ENCODE assay signal across 18 cellular contexts in genomic region chr3:52493232-52494017, GRCh38. TPM values are rescaled to one million over a fixed set of nuclear protein-coding genes. Genes with fewer than 3 reads are reported as not detected.
"Had no signal": no experiment of that assay in that cellular context is flagged by ENCODE, and none has a peak within 500 bp of the region (broad histone marks: within the 10 kb centered on the region; RNA-seq: fewer than 3 reads in every experiment).

No MANE protein-coding gene starts in this region.

- H3K9me3 ChIP-seq: heart right ventricle, neutrophil, tibial artery had no signal

- H3K27me3 ChIP-seq: heart right ventricle, tibial artery had no signal

- ATAC-seq: activated CD8-positive, alpha-beta T cell treated with anti-CD3 and anti-CD28 coated beads, Interleukin-2, amount 10 ng/mL, durations not matched to agents 7 days and 5 days; activated T-cell treated with anti-CD3 and anti-CD28 coated beads, Interleukin-2, amount 50 U/mL, for 72 hours; effector memory CD8-positive, alpha-beta T cell; heart right ventricle; left colon; naive thymus-derived CD4-positive, alpha-beta T cell; stimulated activated naive B cell treated with anti-CD40 and anti-IgM and Interleukin-4, amounts not matched to agents 10 μg/mL and 1 μg/mL and 100 μg/mL, for 72 hours had no signal

- H3K27ac ChIP-seq: neutrophil, parathyroid adenoma, tibial artery had no signal

- DNase-seq: activated CD4-positive, alpha-beta T cell treated with anti-CD3 and anti-CD28 coated beads, Interleukin-2, amount 10 ng/mL, durations not matched to agents 24 days and 14 days; activated CD4-positive, CD25-positive, alpha-beta regulatory T cell; activated CD8-positive, alpha-beta memory T cell treated with anti-CD3 and anti-CD28 coated beads, Interleukin-2, amount 50 U/mL, for 4 hours; activated CD8-positive, alpha-beta T cell treated with anti-CD3 and anti-CD28 coated beads, Interleukin-2, amount 10 ng/mL, durations not matched to agents 7 days and 5 days; activated gamma-delta T cell treated with Interleukin-2 at 50 U/mL for 16 hours; activated T-cell treated with anti-CD3 and anti-CD28 coated beads, Interleukin-2, amount 50 U/mL, for 72 hours; cerebellar nuclear complex; dermis blood vessel endothelial cell; effector memory CD8-positive, alpha-beta T cell; foreskin melanocyte; heart right ventricle; left colon; naive thymus-derived CD4-positive, alpha-beta T cell; stimulated activated naive B cell treated with anti-CD40 and anti-IgM and Interleukin-4, amounts not matched to agents 10 μg/mL and 1 μg/mL and 100 μg/mL, for 72 hours; tibial artery had no signal

- H3K4me3 ChIP-seq: heart right ventricle, tibial artery had no signal

RNA-seq across cellular contexts. Expression of gene STAB1, which starts 1.7 kb away (rescaled TPM):
- polyA plus RNA-seq: naive thymus-derived CD4-positive, alpha-beta T cell had no signal

RNA-seq across cellular contexts. Expression of gene TNNC1, which starts 39.6 kb away (rescaled TPM):
- total RNA-seq: dermis blood vessel endothelial cell, lung microvascular endothelial cell had no signal
